8 cellular contexts compared by ENCODE assay signal in the genomic region with DNA sequence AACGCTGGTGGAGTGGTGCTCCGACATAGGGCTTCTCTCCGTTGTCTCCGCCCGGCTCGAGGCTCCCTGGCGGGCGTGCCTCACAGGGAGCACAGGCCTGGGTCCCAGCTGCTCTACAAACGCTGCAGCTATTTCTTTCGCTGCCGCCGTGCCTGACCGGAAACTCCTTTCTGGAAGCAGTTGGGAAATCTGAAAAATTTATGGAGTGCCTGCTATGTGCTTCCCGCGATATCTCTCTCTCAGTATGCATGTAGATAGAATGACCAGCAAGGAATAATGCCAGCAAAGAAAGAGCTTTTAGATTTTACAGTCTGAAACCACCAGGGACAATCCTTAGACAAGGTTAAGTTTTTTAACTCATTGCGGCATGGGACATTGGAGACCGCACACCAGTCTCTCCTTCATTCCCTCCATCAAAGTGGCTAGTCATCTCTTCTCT. TPM values are rescaled to one million over a fixed set of nuclear protein-coding genes. Genes with fewer than 3 reads are reported as not detected.
DNase-seq lines count a peak whose midpoint lies in the region; ATAC-seq and TF ChIP-seq lines count a peak whose summit lies in the region.

No MANE protein-coding gene starts in this region.

- no peaks in the 10 kb centered on the region for H3K9me2 ChIP-seq in SK-N-SH

- no peaks in the 10 kb centered on the region for H3K27me3 Mint-ChIP-seq in stimulated activated naive CD8-positive, alpha-beta T cell treated with anti-CD3 and anti-CD28 coated beads, Interleukin-15, Interleukin-2, amounts not matched to agents 100 ng/mL and 50 ng/mL, for 24 hours

- H4K20me1 ChIP-seq in SK-N-SH (ENCODE audit: insufficient read depth): peaks cover 13% of the 10 kb centered on the region; the same call in 1 of the 2 replicates

- H3K4me3 ChIP-seq in SK-N-SH (ENCODE audit: low read depth in 2 of 2, low read length in 1 of 2) (peak overlapping the region; percentile 71 to 74), fibroblast of the aortic adventitia (ENCODE audit: low read depth, low read length) (peak overlapping the region; percentile 84), gastrocnemius medialis (peak overlapping the region; percentile 67 to 89 (median 85))

- peak overlapping the region; percentile 72 for H3K27ac Mint-ChIP-seq in stimulated activated naive CD8-positive, alpha-beta T cell treated with anti-CD3 and anti-CD28 coated beads, Interleukin-15, Interleukin-2, amounts not matched to agents 100 ng/mL and 50 ng/mL, for 24 hours

- peaks cover 27% of the 10 kb centered on the region for H3K79me2 ChIP-seq in SK-N-SH (ENCODE audit: insufficient read depth)

- H3K4me1 ChIP-seq in SK-N-SH (ENCODE audit: control insufficient read depth in 1 of 2, insufficient read depth in 2 of 2, low read depth in 1 of 2, low read length in 1 of 2): peaks cover 4 to 5% of the 10 kb centered on the region in 2 experiments; a peak in 3 of 4 replicates
- H3K4me1 ChIP-seq in gastrocnemius medialis: peaks cover 21 to 33% of the 10 kb centered on the region in 2 donors

- DNase-seq in stimulated activated naive CD8-positive, alpha-beta T cell treated with anti-CD3 and anti-CD28 coated beads, Interleukin-15, Interleukin-2, amounts not matched to agents 100 U/mL and 50 U/mL, for 24 hours: no peak
- DNase-seq in SK-N-SH (no peak), fibroblast of the aortic adventitia (ENCODE audit: low read depth) (no peak), gastrocnemius medialis (no peak), SKM-1 treated with dmso at 0.1 percent for 144 hours (lab: John Stamatoyannopoulos, UW; ENCODE audit: unreplicated experiment) (no peak), OCI-M2 (lab: John Stamatoyannopoulos, UW; ENCODE audit: unreplicated experiment) (no peak)
- DNase-seq in stimulated activated CD4-positive, alpha-beta T cell treated with anti-CD3 and anti-CD28 coated beads, Interleukin-1b, Interleukin-23, amount 100 ng/mL, for 48 hours: no peak

- no peaks in the 10 kb centered on the region for H3K9me3 Mint-ChIP-seq in stimulated activated naive CD8-positive, alpha-beta T cell treated with anti-CD3 and anti-CD28 coated beads, Interleukin-15, Interleukin-2, amounts not matched to agents 100 ng/mL and 50 ng/mL, for 24 hours

- peak overlapping the region; percentile 83 for H3K4me2 ChIP-seq in SK-N-SH

- H3K36me3 ChIP-seq in SK-N-SH (replicated peaks in 1 of 2; ENCODE audit: control insufficient read depth in 1 of 2, insufficient read depth in 2 of 2, low read length in 1 of 2) (peaks cover 6 to 13% of the 10 kb centered on the region in 2 experiments), gastrocnemius medialis (no peaks in the 10 kb centered on the region)

- peak in 1 of 2 experiments; percentile 13; a peak in 1 of 4 replicates for TF ChIP-seq EP300 in SK-N-SH (IDR thresholded peaks at IDR 0.05; ENCODE audit: borderline replicate concordance in 1 of 2, low read depth in 1 of 2, low read length in 1 of 2)

- peak overlapping the region; percentile 64; the same call in 1 of the 2 replicates for H3K9ac ChIP-seq in SK-N-SH

- no peaks in the 10 kb centered on the region for H3K9me3 ChIP-seq in SK-N-SH
- no peaks in the 10 kb centered on the region for H3K9me3 ChIP-seq in gastrocnemius medialis

- 9% methylated on average over 14 of the region's 17 CpGs for WGBS in SK-N-SH (ENCODE audit: low lambda C conversion rate)

- no peak for TF ChIP-seq RAD21 in SK-N-SH (IDR thresholded peaks at IDR 0.05; ENCODE audit: low read length)

- no peaks in the 10 kb centered on the region for H3K27me3 ChIP-seq in SK-N-SH (ENCODE audit: insufficient read depth)
- no peaks in the 10 kb centered on the region for H3K27me3 ChIP-seq in gastrocnemius medialis

- peaks cover 7% of the 10 kb centered on the region for H3F3A ChIP-seq in SK-N-SH (replicated peaks; ENCODE audit: insufficient read depth)

- CTCF ChIA-PET in SK-N-SH (lab: Yijun Ruan, JAX): interaction anchor here (0.8 to 5.8 kb wide), 4 partner anchors 8 to 1489 kb away, joined by 3 to 42 read pairs (median 4); no protein-coding TSS in a partner anchor

- H2AFZ ChIP-seq in SK-N-SH (ENCODE audit: low read depth): peak overlapping the region; percentile 92

- H3K36me3 Mint-ChIP-seq in stimulated activated naive CD8-positive, alpha-beta T cell treated with anti-CD3 and anti-CD28 coated beads, Interleukin-15, Interleukin-2, amounts not matched to agents 100 ng/mL and 50 ng/mL, for 24 hours (ENCODE audit: low read depth): peaks cover 18% of the 10 kb centered on the region

- in situ Hi-C loops in gastrocnemius medialis (cut with MboI; ENCODE audit: low sequenced_read_pairs in 4 of 4): loop anchor here (10.0 to 25.0 kb wide), 5 partner anchors 702 to 1089 kb away; a partner anchor contains a TSS

- TF ChIP-seq POLR2A in gastrocnemius medialis (IDR thresholded peaks at IDR 0.05): peak; percentile 9 to 69

- peaks cover 44% of the 10 kb centered on the region for H3K4me1 Mint-ChIP-seq in stimulated activated naive CD8-positive, alpha-beta T cell treated with anti-CD3 and anti-CD28 coated beads, Interleukin-15, Interleukin-2, amounts not matched to agents 100 ng/mL and 50 ng/mL, for 24 hours (ENCODE audit: low read depth)

- POLR2A ChIA-PET in SK-N-SH (lab: Yijun Ruan, JAX): no interaction called here

- H3K27ac ChIP-seq in SK-N-SH (ENCODE audit: low read depth in 2 of 2, low read length in 1 of 2) (peak overlapping the region; percentile 76 to 96), gastrocnemius medialis (peak overlapping the region; percentile 65 to 89 (median 87))

- H3K4me3 Mint-ChIP-seq in stimulated activated naive CD8-positive, alpha-beta T cell treated with anti-CD3 and anti-CD28 coated beads, Interleukin-15, Interleukin-2, amounts not matched to agents 100 ng/mL and 50 ng/mL, for 24 hours: peak overlapping the region; percentile 86

- TF ChIP-seq CTCF in SK-N-SH (IDR thresholded peaks at IDR 0.05) (no peak), fibroblast of the aortic adventitia (IDR thresholded peaks at IDR 0.05; ENCODE audit: insufficient read depth, low read length) (no peak), gastrocnemius medialis (IDR thresholded peaks at IDR 0.05 in 4 of 5, conservative IDR thresholded peaks at IDR 0.05 in 1 of 5) (no peak)

- intact Hi-C loops in gastrocnemius medialis (cut with DNase I; ENCODE audit: low total_unique reads): loop anchor here (2.0 to 10.0 kb wide), 7 partner anchors 62 to 1642 kb away; a partner anchor contains a TSS

- no peak for ATAC-seq in stimulated activated naive CD8-positive, alpha-beta T cell treated with anti-CD3 and anti-CD28 coated beads, Interleukin-15, Interleukin-2, amounts not matched to agents 100 U/mL and 50 U/mL, for 24 hours
- ATAC-seq in gastrocnemius medialis: peak; percentile 44 to 50

TF ChIP-seq in SK-N-SH, 30 proteins besides CTCF, POLR2A, EP300 and RAD21 (continues in another document):
- TF ChIP-seq NRF1 (IDR thresholded peaks at IDR 0.05; ENCODE audit: low read depth, low read length) (no peak), CHD2 (IDR thresholded peaks at IDR 0.05; ENCODE audit: low read length, partially characterized antibody) (peak; percentile 91), RXRA (IDR thresholded peaks at IDR 0.05; ENCODE audit: borderline replicate concordance, low read depth) (no peak), MEF2A (IDR thresholded peaks at IDR 0.05; ENCODE audit: borderline replicate concordance, low read depth) (no peak), YY1 (IDR thresholded peaks at IDR 0.05; ENCODE audit: low read depth) (no peak), TCF12 (IDR thresholded peaks at IDR 0.05) (no peak)
- TF ChIP-seq, protein P1, sequence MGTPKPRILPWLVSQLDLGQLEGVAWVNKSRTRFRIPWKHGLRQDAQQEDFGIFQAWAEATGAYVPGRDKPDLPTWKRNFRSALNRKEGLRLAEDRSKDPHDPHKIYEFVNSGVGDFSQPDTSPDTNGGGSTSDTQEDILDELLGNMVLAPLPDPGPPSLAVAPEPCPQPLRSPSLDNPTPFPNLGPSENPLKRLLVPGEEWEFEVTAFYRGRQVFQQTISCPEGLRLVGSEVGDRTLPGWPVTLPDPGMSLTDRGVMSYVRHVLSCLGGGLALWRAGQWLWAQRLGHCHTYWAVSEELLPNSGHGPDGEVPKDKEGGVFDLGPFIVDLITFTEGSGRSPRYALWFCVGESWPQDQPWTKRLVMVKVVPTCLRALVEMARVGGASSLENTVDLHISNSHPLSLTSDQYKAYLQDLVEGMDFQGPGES (IDR thresholded peaks at IDR 0.05; ENCODE audit: low read depth, low read length): no peak
- TF ChIP-seq, protein P2, sequence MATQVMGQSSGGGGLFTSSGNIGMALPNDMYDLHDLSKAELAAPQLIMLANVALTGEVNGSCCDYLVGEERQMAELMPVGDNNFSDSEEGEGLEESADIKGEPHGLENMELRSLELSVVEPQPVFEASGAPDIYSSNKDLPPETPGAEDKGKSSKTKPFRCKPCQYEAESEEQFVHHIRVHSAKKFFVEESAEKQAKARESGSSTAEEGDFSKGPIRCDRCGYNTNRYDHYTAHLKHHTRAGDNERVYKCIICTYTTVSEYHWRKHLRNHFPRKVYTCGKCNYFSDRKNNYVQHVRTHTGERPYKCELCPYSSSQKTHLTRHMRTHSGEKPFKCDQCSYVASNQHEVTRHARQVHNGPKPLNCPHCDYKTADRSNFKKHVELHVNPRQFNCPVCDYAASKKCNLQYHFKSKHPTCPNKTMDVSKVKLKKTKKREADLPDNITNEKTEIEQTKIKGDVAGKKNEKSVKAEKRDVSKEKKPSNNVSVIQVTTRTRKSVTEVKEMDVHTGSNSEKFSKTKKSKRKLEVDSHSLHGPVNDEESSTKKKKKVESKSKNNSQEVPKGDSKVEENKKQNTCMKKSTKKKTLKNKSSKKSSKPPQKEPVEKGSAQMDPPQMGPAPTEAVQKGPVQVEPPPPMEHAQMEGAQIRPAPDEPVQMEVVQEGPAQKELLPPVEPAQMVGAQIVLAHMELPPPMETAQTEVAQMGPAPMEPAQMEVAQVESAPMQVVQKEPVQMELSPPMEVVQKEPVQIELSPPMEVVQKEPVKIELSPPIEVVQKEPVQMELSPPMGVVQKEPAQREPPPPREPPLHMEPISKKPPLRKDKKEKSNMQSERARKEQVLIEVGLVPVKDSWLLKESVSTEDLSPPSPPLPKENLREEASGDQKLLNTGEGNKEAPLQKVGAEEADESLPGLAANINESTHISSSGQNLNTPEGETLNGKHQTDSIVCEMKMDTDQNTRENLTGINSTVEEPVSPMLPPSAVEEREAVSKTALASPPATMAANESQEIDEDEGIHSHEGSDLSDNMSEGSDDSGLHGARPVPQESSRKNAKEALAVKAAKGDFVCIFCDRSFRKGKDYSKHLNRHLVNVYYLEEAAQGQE (IDR thresholded peaks at IDR 0.05; ENCODE audit: low read depth, low read length): no peak

RNA-seq across cellular contexts. Expression of a gene that starts 0.8 kb away (rescaled TPM):
- polyA plus RNA-seq in SK-N-SH (2012; rRNA removed): 19.0 and 27.4 TPM in 2 replicates
- 18.9 and 26.6 TPM in 2 replicates for polyA plus RNA-seq in SK-N-SH (2012; cell fraction: cytosol; rRNA removed)
- polyA plus RNA-seq in SK-N-SH (2012; cell fraction: nucleus; rRNA removed): 68.9 and 69.9 TPM in 2 replicates
- 33.2 and 48.9 TPM in 2 replicates for total RNA-seq in fibroblast of the aortic adventitia (ENCODE audit: low replicate concordance)
- 10 to 100 TPM in 2 of 4 donors, 1 to 10 TPM in 2; 6.3 to 13.4 (median 10.6) TPM for total RNA-seq in gastrocnemius medialis
